Comparison of ENCODE assay signal across 26 cellular contexts in the genomic region with DNA sequence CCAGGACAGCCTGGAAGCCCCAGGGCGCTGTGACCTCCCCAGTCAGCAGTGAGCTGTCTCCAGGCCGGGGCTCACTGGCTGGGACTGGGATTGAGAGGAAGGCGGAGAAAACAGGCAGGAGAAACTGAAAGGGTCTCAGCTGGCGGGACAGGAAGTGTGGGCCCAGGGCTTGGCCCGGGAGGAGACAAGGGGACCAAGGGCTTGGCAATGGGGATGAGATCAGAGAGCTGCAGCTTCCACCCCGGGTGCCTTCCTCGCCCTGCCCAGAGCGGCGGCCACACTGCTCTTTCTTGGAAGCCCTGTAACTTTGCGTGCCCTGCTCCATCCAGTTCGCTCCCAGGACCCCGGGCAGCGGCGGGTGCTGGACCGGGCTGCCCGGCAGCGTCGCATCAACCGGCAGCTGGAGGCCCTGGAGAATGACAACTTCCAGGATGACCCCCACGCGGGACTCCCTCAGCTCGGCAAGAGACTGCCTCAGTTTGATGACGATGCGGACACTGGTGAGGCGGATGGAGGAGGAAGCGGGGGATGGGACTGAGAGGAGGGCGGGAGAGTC. TPM values are rescaled to one million over a fixed set of nuclear protein-coding genes. Genes with fewer than 3 reads are reported as not detected.
A peak's percentile ranks its signal among the peaks of the same experiment; 100 is the strongest.
DNase-seq lines count a peak whose midpoint lies in the region; ATAC-seq, FAIRE-seq and TF ChIP-seq lines count a peak whose summit lies in the region.
"Had no signal": no experiment of that assay in that cellular context is flagged by ENCODE, and none has a peak within 500 bp of the region (broad histone marks: within the 10 kb centered on the region; RNA-seq: fewer than 3 reads in every experiment).

No MANE protein-coding gene starts in this region.

- no peak overlapping the region for H2BK15ac ChIP-seq in mesenchymal stem cell (ENCODE audit: low read depth, poor library complexity, severe bottlenecking)

- H2AFZ ChIP-seq in HepG2 (ENCODE audit: low read length): no peak overlapping the region
- no peak overlapping the region for H2AFZ ChIP-seq in mesenchymal stem cell (ENCODE audit: low read depth, low read length)
- H2AFZ ChIP-seq: PC-9 had no signal

- no peak overlapping the region for H4K8ac ChIP-seq in mesenchymal stem cell (ENCODE audit: low read length)

- H3K4me1 ChIP-seq in HepG2 (ENCODE audit: insufficient read depth, low read length) (peaks cover 23% of the 10 kb centered on the region), right lobe of liver (peaks cover 0 to 21% (median 7%) of the 10 kb centered on the region in 4 donors), mesenchymal stem cell (ENCODE audit: control insufficient read depth, insufficient read depth, low read depth, low read length) (peaks cover 11% of the 10 kb centered on the region)

- WGBS in HepG2 (ENCODE audit: low lambda C conversion rate): 97% methylated on average over 25 of the region's 27 CpGs
- 97% methylated on average over 13 of the region's 27 CpGs for WGBS in right lobe of liver (ENCODE audit: insufficient coverage, low coverage, low lambda C conversion rate, missing lambda C conversion rate)
- WGBS in mesenchymal stem cell: 95% methylated on average over 27 of the region's 27 CpGs

- H3K36me3 ChIP-seq in HepG2 (replicated peaks in 1 of 2; ENCODE audit: control insufficient read depth in 1 of 2, insufficient read depth in 2 of 2, low read length in 2 of 2): peaks cover 4 to 33% of the 10 kb centered on the region in 2 experiments; a peak in 4 of 5 replicates
- peaks cover 0 to 53% (median 22%) of the 10 kb centered on the region in 4 donors for H3K36me3 ChIP-seq in right lobe of liver
- peaks cover 43 to 46% of the 10 kb centered on the region in 2 experiments for H3K36me3 ChIP-seq in mesenchymal stem cell (ENCODE audit: control insufficient read depth in 1 of 2, insufficient read depth in 2 of 2, low read depth in 1 of 2, low read length in 2 of 2)

- H3K9ac ChIP-seq in HepG2 (ENCODE audit: insufficient read depth, low read depth, low read length) (no peak overlapping the region), mesenchymal stem cell (ENCODE audit: low read length) (no peak overlapping the region)
- H3K9ac ChIP-seq: BLaER1 had no signal

- no peak overlapping the region for H3K4ac ChIP-seq in mesenchymal stem cell (ENCODE audit: low read depth in 1 of 2, low read length in 2 of 2)

- H3K79me1 ChIP-seq in mesenchymal stem cell (replicated peaks; ENCODE audit: low read length, poor library complexity, severe bottlenecking): peaks cover 30% of the 10 kb centered on the region

- no peak overlapping the region for H2BK12ac ChIP-seq in mesenchymal stem cell (ENCODE audit: low read length in 2 of 2)

- no peaks in the 10 kb centered on the region for H3K9me3 Mint-ChIP-seq in central memory CD8-positive, alpha-beta T cell
- H3K9me3 Mint-ChIP-seq: CD4-positive, alpha-beta T cell had no signal

- H3K9me3 ChIP-seq in HepG2 (ENCODE audit: low read length) (no peaks in the 10 kb centered on the region), right lobe of liver (no peaks in the 10 kb centered on the region), mesenchymal stem cell (ENCODE audit: control insufficient read depth, low read length) (no peaks in the 10 kb centered on the region)
- H3K9me3 ChIP-seq: BLaER1 had no signal

- no peak overlapping the region for H3K23ac ChIP-seq in mesenchymal stem cell (ENCODE audit: low read length in 2 of 2)

- H3K18ac ChIP-seq in mesenchymal stem cell (ENCODE audit: low read depth in 1 of 2, low read length in 2 of 2): no peak overlapping the region

- FAIRE-seq in HepG2 (lab: Jason Lieb, UNC): no peak
- FAIRE-seq: A204.1, G401.6, H54 had no signal

- H3K27ac Mint-ChIP-seq in central memory CD8-positive, alpha-beta T cell (ENCODE audit: low read depth): peak overlapping the region; percentile 78
- H3K27ac Mint-ChIP-seq: CD4-positive, alpha-beta T cell had no signal

- H3K36me3 Mint-ChIP-seq in central memory CD8-positive, alpha-beta T cell (ENCODE audit: insufficient read depth): peaks cover 38% of the 10 kb centered on the region

- POLR2A ChIA-PET in HepG2 (lab: Yijun Ruan, JAX): no interaction called here

- H3K14ac ChIP-seq in mesenchymal stem cell (ENCODE audit: low read length in 2 of 2): no peak overlapping the region

- H3K27me3 ChIP-seq in HepG2 (ENCODE audit: control insufficient read depth in 1 of 2, insufficient read depth in 2 of 2, low read length in 2 of 2): no peaks in the 10 kb centered on the region; a peak in 1 of 5 replicates
- no peaks in the 10 kb centered on the region for H3K27me3 ChIP-seq in right lobe of liver
- no peaks in the 10 kb centered on the region for H3K27me3 ChIP-seq in mesenchymal stem cell (ENCODE audit: control insufficient read depth in 1 of 2, insufficient read depth in 1 of 2, low read length in 2 of 2)
- H3K27me3 ChIP-seq: BLaER1 had no signal

- no peak overlapping the region for H2BK5ac ChIP-seq in mesenchymal stem cell (ENCODE audit: low read depth, low read length, poor library complexity, severe bottlenecking)

- in situ Hi-C loops in HepG2 (cut with HindIII; ENCODE audit: extremely low pct_ligation_motif_present, low pct_unique_long_range_greater_than_20kb): no loop called here

- H3K4me3 ChIP-seq in HepG2 (replicated peaks in 1 of 3; ENCODE audit: insufficient read depth in 1 of 3, low read depth in 2 of 3, low read length in 3 of 3): no peak overlapping the region
- H3K4me3 ChIP-seq in right lobe of liver: no peak overlapping the region
- no peak overlapping the region for H3K4me3 ChIP-seq in mesenchymal stem cell (ENCODE audit: insufficient read depth in 1 of 2, low read depth in 1 of 2, low read length in 2 of 2)
- H3K4me3 ChIP-seq: BLaER1, PC-9 had no signal

- CTCF ChIA-PET in HepG2 (lab: Yijun Ruan, JAX; ENCODE audit: low intra/inter-chr PET ratio, low total read pairs): no interaction called here

- TF ChIP-seq EP300 in HepG2 (IDR thresholded peaks at IDR 0.05; ENCODE audit: low read depth in 2 of 2, low read length in 2 of 2) (no peak), HepG2 (CRISPR knock-in tag; IDR thresholded peaks at IDR 0.05; ENCODE audit: borderline replicate concordance) (no peak)

- no peak for TF ChIP-seq RAD21 in HepG2 (CRISPR knock-in tag; IDR thresholded peaks at IDR 0.05)

- no peaks in the 10 kb centered on the region for H4K20me1 ChIP-seq in HepG2 (ENCODE audit: insufficient read depth, low read length)

- BruUV-seq in HepG2 (replicated peaks; lab: Mats Ljungman, UMichigan): no TSS peak

- TF ChIP-seq POLR2A in HepG2 (IDR thresholded peaks at IDR 0.05; ENCODE audit: insufficient read depth in 1 of 2, low read depth in 2 of 2, low read length in 2 of 2) (no peak), right lobe of liver (IDR thresholded peaks at IDR 0.05) (no peak)

- no peak overlapping the region for H2AK5ac ChIP-seq in mesenchymal stem cell (ENCODE audit: low read length, severe bottlenecking)

- no peaks in the 10 kb centered on the region for H3K27me3 Mint-ChIP-seq in central memory CD8-positive, alpha-beta T cell
- H3K27me3 Mint-ChIP-seq: CD4-positive, alpha-beta T cell had no signal

- peaks cover 17% of the 10 kb centered on the region for H3K79me2 ChIP-seq in HepG2 (ENCODE audit: insufficient read depth, low read length)

- DNase-seq in HepG2 (ENCODE audit: low spot score) (no peak), right lobe of liver (no peak), mesenchymal stem cell (no peak), hippocampal formation (lab: John Stamatoyannopoulos, UW) (no peak), CD1c-positive myeloid dendritic cell (ENCODE audit: extremely low spot score) (no peak), NCI-H2107 (lab: John Stamatoyannopoulos, UW) (no peak)
- DNase-seq in central memory CD8-positive, alpha-beta T cell (ENCODE audit: low spot score in 2 of 2): no peak
- DNase-seq: CD4-positive, alpha-beta T cell; COR-L47; KBM-7; MV-4-11; NCI-H1105; NCI-H2029; NCI-H446 treated with DMSO at 0.1 percent for 48 hours; NCI-H526 treated with DMSO at 0.1 percent for 48 hours; PC-9; RPMI8226; SHP77 treated with DMSO at 0.1 percent for 48 hours had no signal

- H3K4me2 ChIP-seq in HepG2 (ENCODE audit: low read depth, low read length) (no peak overlapping the region), mesenchymal stem cell (ENCODE audit: low read length, poor library complexity, severe bottlenecking) (no peak overlapping the region)
- H3K4me2 ChIP-seq: BLaER1, PC-9 had no signal

- TF ChIP-seq CTCF in HepG2 (CRISPR knock-in tag; IDR thresholded peaks at IDR 0.05) (no peak), right lobe of liver (IDR thresholded peaks at IDR 0.05) (no peak)

- H2BK120ac ChIP-seq in mesenchymal stem cell (ENCODE audit: low read depth, low read length): no peak overlapping the region

- ATAC-seq in HepG2: no peak
- ATAC-seq in right lobe of liver: no peak
- no peak for ATAC-seq in central memory CD8-positive, alpha-beta T cell (replicated peaks; ENCODE audit: extremely low read depth, poor library complexity, severe bottlenecking)
- ATAC-seq in GM21367 (IDR thresholded peaks at IDR 0.05; ENCODE audit: unreplicated experiment): no peak

- H4K91ac ChIP-seq in mesenchymal stem cell (ENCODE audit: low read length): peak overlapping the region; percentile 44

- no peak overlapping the region for H3K27ac ChIP-seq in HepG2 (ENCODE audit: extremely low read length, insufficient read depth, low read length)
- H3K27ac ChIP-seq in right lobe of liver: no peak overlapping the region
- H3K27ac ChIP-seq in mesenchymal stem cell (ENCODE audit: low read length, poor library complexity, severe bottlenecking): no peak overlapping the region
- H3K27ac ChIP-seq: BLaER1, PC-9 had no signal

- no peak overlapping the region for H3K4me3 Mint-ChIP-seq in central memory CD8-positive, alpha-beta T cell
- H3K4me3 Mint-ChIP-seq: CD4-positive, alpha-beta T cell had no signal

- intact Hi-C loops in HepG2 (cut with micrococcal nuclease; ENCODE audit: unreplicated experiment): no loop called here
- intact Hi-C loops in right lobe of liver (cut with DNase I): no loop called here

- peaks cover 34% of the 10 kb centered on the region for H3K4me1 Mint-ChIP-seq in central memory CD8-positive, alpha-beta T cell

RNA-seq across cellular contexts. Expression of gene ZNHIT1, which starts 4.4 kb away (rescaled TPM):
- 64.5 and 66.5 TPM in 2 replicates for total RNA-seq in HepG2 (2016; rRNA removed; fragmentation: Illumina TruSeq; extraction: Trizol)
- 64.0 and 69.5 TPM in 2 replicates for total RNA-seq in HepG2 (2016; cell fraction: cytosol; rRNA removed; fragmentation: Illumina TruSeq; extraction: Trizol; ENCODE audit: low read depth)
- 68.4 and 76.1 TPM in 2 replicates for total RNA-seq in HepG2 (2016; cell fraction: insoluble cytoplasmic fraction; rRNA removed; fragmentation: Illumina TruSeq; extraction: Trizol)
- total RNA-seq in HepG2 (2016; cell fraction: membrane; rRNA removed; fragmentation: Illumina TruSeq; extraction: Trizol): 53.8 and 60.2 TPM in 2 replicates
- total RNA-seq in HepG2 (2016; cell fraction: nucleus; rRNA removed; fragmentation: Illumina TruSeq; extraction: Trizol): 26.8 and 31.3 TPM in 2 replicates
- 32.5 and 36.8 TPM in 2 replicates for polyA plus RNA-seq in HepG2 (2011; rRNA removed)
- polyA plus RNA-seq in HepG2 (2011; cell fraction: cytosol; rRNA removed): 42.7 and 52.4 TPM in 2 replicates
- polyA plus RNA-seq in HepG2 (2011; cell fraction: nucleus; rRNA removed): 23.5 and 25.9 TPM in 2 replicates
- 41.6 and 44.7 TPM in 2 replicates for polyA plus RNA-seq in HepG2 (2012)
- polyA plus RNA-seq in HepG2 (2016; cell fraction: cytosol; fragmentation: Illumina TruSeq; extraction: Trizol; ENCODE audit: low read depth): 71.9 and 73.7 TPM in 2 replicates
- polyA plus RNA-seq in HepG2 (2016; cell fraction: insoluble cytoplasmic fraction; fragmentation: Illumina TruSeq; extraction: Trizol; ENCODE audit: low read depth): 68.8 and 69.1 TPM in 2 replicates
- 47.5 and 51.9 TPM in 2 replicates for polyA plus RNA-seq in HepG2 (2016; cell fraction: membrane; fragmentation: Illumina TruSeq; extraction: Trizol; ENCODE audit: low read depth)
- 57.2 and 62.8 TPM in 2 replicates for polyA plus RNA-seq in HepG2 (2016; cell fraction: nucleus; fragmentation: Illumina TruSeq; extraction: Trizol; ENCODE audit: insufficient read depth, low read depth)
- polyA minus RNA-seq in HepG2 (2011; rRNA and poly(A)+ RNA removed; ENCODE audit: low replicate concordance): 23.4 and 35.9 TPM in 2 replicates
- 21.7 and 22.1 TPM in 2 replicates for polyA minus RNA-seq in HepG2 (2011; cell fraction: cytosol; rRNA and poly(A)+ RNA removed)
- polyA minus RNA-seq in HepG2 (2011; cell fraction: nucleus; rRNA and poly(A)+ RNA removed): 5.4 and 6.3 TPM in 2 replicates
- 100 to 1,000 TPM in 4 of 6 experiments, 10 to 100 TPM in 2; 68.3 to 159 (median 111) TPM for total RNA-seq in right lobe of liver
- polyA plus RNA-seq in mesenchymal stem cell (2013, experiment 1 of 2): 83.1 TPM
- polyA plus RNA-seq in mesenchymal stem cell (2013, experiment 2 of 2): 82.5 TPM

RNA-seq across cellular contexts. Expression of gene PLOD3, which starts 5.0 kb away (rescaled TPM):
- total RNA-seq in HepG2 (2016; rRNA removed; fragmentation: Illumina TruSeq; extraction: Trizol): 22.2 and 67.4 TPM in 2 replicates
- total RNA-seq in HepG2 (2016; cell fraction: cytosol; rRNA removed; fragmentation: Illumina TruSeq; extraction: Trizol; ENCODE audit: low read depth): 23.9 and 25.4 TPM in 2 replicates
- 20.2 and 72.6 TPM in 2 replicates for total RNA-seq in HepG2 (2016; cell fraction: insoluble cytoplasmic fraction; rRNA removed; fragmentation: Illumina TruSeq; extraction: Trizol)
- 24.4 and 25.4 TPM in 2 replicates for total RNA-seq in HepG2 (2016; cell fraction: membrane; rRNA removed; fragmentation: Illumina TruSeq; extraction: Trizol)
- 63.9 and 86.6 TPM in 2 replicates for total RNA-seq in HepG2 (2016; cell fraction: nucleus; rRNA removed; fragmentation: Illumina TruSeq; extraction: Trizol)
- 65.8 and 69.0 TPM in 2 replicates for polyA plus RNA-seq in HepG2 (2011; rRNA removed)
- 46.3 and 69.3 TPM in 2 replicates for polyA plus RNA-seq in HepG2 (2011; cell fraction: cytosol; rRNA removed)
- 162 and 195 TPM in 2 replicates for polyA plus RNA-seq in HepG2 (2011; cell fraction: nucleus; rRNA removed)
- polyA plus RNA-seq in HepG2 (2012): 53.0 and 94.8 TPM in 2 replicates
- polyA plus RNA-seq in HepG2 (2016; cell fraction: cytosol; fragmentation: Illumina TruSeq; extraction: Trizol; ENCODE audit: low read depth): 12.2 and 13.8 TPM in 2 replicates
- 27.9 and 38.5 TPM in 2 replicates for polyA plus RNA-seq in HepG2 (2016; cell fraction: insoluble cytoplasmic fraction; fragmentation: Illumina TruSeq; extraction: Trizol; ENCODE audit: low read depth)
- polyA plus RNA-seq in HepG2 (2016; cell fraction: membrane; fragmentation: Illumina TruSeq; extraction: Trizol; ENCODE audit: low read depth): 21.2 and 23.4 TPM in 2 replicates
- 217 and 227 TPM in 2 replicates for polyA plus RNA-seq in HepG2 (2016; cell fraction: nucleus; fragmentation: Illumina TruSeq; extraction: Trizol; ENCODE audit: insufficient read depth, low read depth)
- 44.4 and 96.8 TPM in 2 replicates for polyA minus RNA-seq in HepG2 (2011; rRNA and poly(A)+ RNA removed; ENCODE audit: low replicate concordance)
- polyA minus RNA-seq in HepG2 (2011; cell fraction: cytosol; rRNA and poly(A)+ RNA removed): 55.0 and 69.8 TPM in 2 replicates
- polyA minus RNA-seq in HepG2 (2011; cell fraction: nucleus; rRNA and poly(A)+ RNA removed): 37.7 and 50.2 TPM in 2 replicates
- total RNA-seq in right lobe of liver: 10 to 100 TPM; 41.7 to 57.5 (median 54.3) TPM
- 210 TPM for polyA plus RNA-seq in mesenchymal stem cell (2013, experiment 1 of 2)
- polyA plus RNA-seq in mesenchymal stem cell (2013, experiment 2 of 2): 206 TPM

RNA-seq across cellular contexts. Expression of gene CLDN15, which starts 15.2 kb away (rescaled TPM):
- total RNA-seq in HepG2 (2016; rRNA removed; fragmentation: Illumina TruSeq; extraction: Trizol) (2.2 and 7.1 TPM in 2 replicates), right lobe of liver (10 to 100 TPM in 2 of 6 experiments, 1 to 10 TPM in 4; 5.9 to 10.8 (median 9.2) TPM)
- 1.6 and 1.9 TPM in 2 replicates for total RNA-seq in HepG2 (2016; cell fraction: cytosol; rRNA removed; fragmentation: Illumina TruSeq; extraction: Trizol; ENCODE audit: low read depth)
- total RNA-seq in HepG2 (2016; cell fraction: insoluble cytoplasmic fraction; rRNA removed; fragmentation: Illumina TruSeq; extraction: Trizol): 1.7 and 7.0 TPM in 2 replicates
- total RNA-seq in HepG2 (2016; cell fraction: membrane; rRNA removed; fragmentation: Illumina TruSeq; extraction: Trizol): 2.3 and 3.3 TPM in 2 replicates
- 8.2 and 12.3 TPM in 2 replicates for total RNA-seq in HepG2 (2016; cell fraction: nucleus; rRNA removed; fragmentation: Illumina TruSeq; extraction: Trizol)
- 17.8 and 20.6 TPM in 2 replicates for polyA plus RNA-seq in HepG2 (2011; rRNA removed)
- 5.9 and 8.1 TPM in 2 replicates for polyA plus RNA-seq in HepG2 (2011; cell fraction: cytosol; rRNA removed)
- 79.5 and 89.0 TPM in 2 replicates for polyA plus RNA-seq in HepG2 (2011; cell fraction: nucleus; rRNA removed)
- polyA plus RNA-seq in HepG2 (2012): 7.2 and 11.3 TPM in 2 replicates
- polyA plus RNA-seq in HepG2 (2016; cell fraction: cytosol; fragmentation: Illumina TruSeq; extraction: Trizol; ENCODE audit: low read depth): 1.8 and 1.9 TPM in 2 replicates
- polyA plus RNA-seq in HepG2 (2016; cell fraction: insoluble cytoplasmic fraction; fragmentation: Illumina TruSeq; extraction: Trizol; ENCODE audit: low read depth): 2.5 and 3.3 TPM in 2 replicates
- polyA plus RNA-seq in HepG2 (2016; cell fraction: membrane; fragmentation: Illumina TruSeq; extraction: Trizol; ENCODE audit: low read depth): 2.7 and 4.4 TPM in 2 replicates
- polyA plus RNA-seq in HepG2 (2016; cell fraction: nucleus; fragmentation: Illumina TruSeq; extraction: Trizol; ENCODE audit: insufficient read depth, low read depth): 36.5 and 40.0 TPM in 2 replicates
- 15.5 and 16.2 TPM in 2 replicates for polyA minus RNA-seq in HepG2 (2011; rRNA and poly(A)+ RNA removed; ENCODE audit: low replicate concordance)
- 2.0 and 3.3 TPM in 2 replicates for polyA minus RNA-seq in HepG2 (2011; cell fraction: cytosol; rRNA and poly(A)+ RNA removed)
- 18.2 TPM in 2 replicates for polyA minus RNA-seq in HepG2 (2011; cell fraction: nucleus; rRNA and poly(A)+ RNA removed)
- 3.0 TPM for polyA plus RNA-seq in mesenchymal stem cell (2013, experiment 1 of 2)
- polyA plus RNA-seq in mesenchymal stem cell (2013, experiment 2 of 2): 2.6 TPM

RNA-seq across cellular contexts. Expression of gene MOGAT3, which starts 21.5 kb away (rescaled TPM):
- total RNA-seq in HepG2 (2016; rRNA removed; fragmentation: Illumina TruSeq; extraction: Trizol) (5.5 and 22.5 TPM in 2 replicates), right lobe of liver (10 to 100 TPM in 5 of 6 experiments, 1 to 10 TPM in 1; 8.4 to 28.6 (median 15.7) TPM)
- 4.9 TPM in 2 replicates for total RNA-seq in HepG2 (2016; cell fraction: cytosol; rRNA removed; fragmentation: Illumina TruSeq; extraction: Trizol; ENCODE audit: low read depth)
- 5.7 and 22.7 TPM in 2 replicates for total RNA-seq in HepG2 (2016; cell fraction: insoluble cytoplasmic fraction; rRNA removed; fragmentation: Illumina TruSeq; extraction: Trizol)
- total RNA-seq in HepG2 (2016; cell fraction: membrane; rRNA removed; fragmentation: Illumina TruSeq; extraction: Trizol): 4.8 and 5.0 TPM in 2 replicates
- total RNA-seq in HepG2 (2016; cell fraction: nucleus; rRNA removed; fragmentation: Illumina TruSeq; extraction: Trizol): 38.2 and 46.4 TPM in 2 replicates
- polyA plus RNA-seq in HepG2 (2011; rRNA removed): 30.5 and 39.2 TPM in 2 replicates
- 16.6 and 17.2 TPM in 2 replicates for polyA plus RNA-seq in HepG2 (2011; cell fraction: cytosol; rRNA removed)
- 82.9 and 84.5 TPM in 2 replicates for polyA plus RNA-seq in HepG2 (2011; cell fraction: nucleus; rRNA removed)
- polyA plus RNA-seq in HepG2 (2012): 17.1 and 24.2 TPM in 2 replicates
- polyA plus RNA-seq in HepG2 (2016; cell fraction: cytosol; fragmentation: Illumina TruSeq; extraction: Trizol; ENCODE audit: low read depth): 1.8 and 2.5 TPM in 2 replicates
- polyA plus RNA-seq in HepG2 (2016; cell fraction: insoluble cytoplasmic fraction; fragmentation: Illumina TruSeq; extraction: Trizol; ENCODE audit: low read depth): 5.6 and 6.9 TPM in 2 replicates
- polyA plus RNA-seq in HepG2 (2016; cell fraction: membrane; fragmentation: Illumina TruSeq; extraction: Trizol; ENCODE audit: low read depth): 2.9 and 3.0 TPM in 2 replicates
- 38.7 and 42.5 TPM in 2 replicates for polyA plus RNA-seq in HepG2 (2016; cell fraction: nucleus; fragmentation: Illumina TruSeq; extraction: Trizol; ENCODE audit: insufficient read depth, low read depth)
- polyA minus RNA-seq in HepG2 (2011; rRNA and poly(A)+ RNA removed; ENCODE audit: low replicate concordance): 121 TPM in 1 of 2 replicates, not detected in the other
- 14.9 and 15.6 TPM in 2 replicates for polyA minus RNA-seq in HepG2 (2011; cell fraction: cytosol; rRNA and poly(A)+ RNA removed)
- polyA minus RNA-seq in HepG2 (2011; cell fraction: nucleus; rRNA and poly(A)+ RNA removed): 233 and 284 TPM in 2 replicates
- polyA plus RNA-seq in mesenchymal stem cell (2013, experiment 1 of 2): not detected
- not detected for polyA plus RNA-seq in mesenchymal stem cell (2013, experiment 2 of 2)
- total RNA-seq: LHCN-M2, MCF 10A, PC-9 had no signal
- polyA plus RNA-seq: AG04450 had no signal

RNA-seq across cellular contexts. Expression of gene FIS1, which starts 22.5 kb away (rescaled TPM):
- 97.5 and 122 TPM in 2 replicates for total RNA-seq in HepG2 (2016; rRNA removed; fragmentation: Illumina TruSeq; extraction: Trizol)
- 100 and 125 TPM in 2 replicates for total RNA-seq in HepG2 (2016; cell fraction: cytosol; rRNA removed; fragmentation: Illumina TruSeq; extraction: Trizol; ENCODE audit: low read depth)
- total RNA-seq in HepG2 (2016; cell fraction: insoluble cytoplasmic fraction; rRNA removed; fragmentation: Illumina TruSeq; extraction: Trizol): 102 and 131 TPM in 2 replicates
- total RNA-seq in HepG2 (2016; cell fraction: membrane; rRNA removed; fragmentation: Illumina TruSeq; extraction: Trizol): 121 and 149 TPM in 2 replicates
- 45.4 and 52.1 TPM in 2 replicates for total RNA-seq in HepG2 (2016; cell fraction: nucleus; rRNA removed; fragmentation: Illumina TruSeq; extraction: Trizol)
- 97.5 and 101 TPM in 2 replicates for polyA plus RNA-seq in HepG2 (2011; rRNA removed)
- polyA plus RNA-seq in HepG2 (2011; cell fraction: cytosol; rRNA removed): 160 and 210 TPM in 2 replicates
- 129 and 133 TPM in 2 replicates for polyA plus RNA-seq in HepG2 (2011; cell fraction: nucleus; rRNA removed)
- polyA plus RNA-seq in HepG2 (2012): 51.7 and 63.6 TPM in 2 replicates
- 123 and 156 TPM in 2 replicates for polyA plus RNA-seq in HepG2 (2016; cell fraction: cytosol; fragmentation: Illumina TruSeq; extraction: Trizol; ENCODE audit: low read depth)
- 123 and 128 TPM in 2 replicates for polyA plus RNA-seq in HepG2 (2016; cell fraction: insoluble cytoplasmic fraction; fragmentation: Illumina TruSeq; extraction: Trizol; ENCODE audit: low read depth)
- 120 and 131 TPM in 2 replicates for polyA plus RNA-seq in HepG2 (2016; cell fraction: membrane; fragmentation: Illumina TruSeq; extraction: Trizol; ENCODE audit: low read depth)
- polyA plus RNA-seq in HepG2 (2016; cell fraction: nucleus; fragmentation: Illumina TruSeq; extraction: Trizol; ENCODE audit: insufficient read depth, low read depth): 87.9 and 91.1 TPM in 2 replicates
- 39.1 and 61.0 TPM in 2 replicates for polyA minus RNA-seq in HepG2 (2011; rRNA and poly(A)+ RNA removed; ENCODE audit: low replicate concordance)
- 19.9 and 20.4 TPM in 2 replicates for polyA minus RNA-seq in HepG2 (2011; cell fraction: cytosol; rRNA and poly(A)+ RNA removed)
- 35.4 and 38.3 TPM in 2 replicates for polyA minus RNA-seq in HepG2 (2011; cell fraction: nucleus; rRNA and poly(A)+ RNA removed)
- 100 to 1,000 TPM; 105 to 228 (median 134) TPM for total RNA-seq in right lobe of liver
- polyA plus RNA-seq in mesenchymal stem cell (2013, experiment 1 of 2): 168 TPM
- polyA plus RNA-seq in mesenchymal stem cell (2013, experiment 2 of 2): 172 TPM
